ENCODE assay signal across 8 cellular contexts in the genomic region with DNA sequence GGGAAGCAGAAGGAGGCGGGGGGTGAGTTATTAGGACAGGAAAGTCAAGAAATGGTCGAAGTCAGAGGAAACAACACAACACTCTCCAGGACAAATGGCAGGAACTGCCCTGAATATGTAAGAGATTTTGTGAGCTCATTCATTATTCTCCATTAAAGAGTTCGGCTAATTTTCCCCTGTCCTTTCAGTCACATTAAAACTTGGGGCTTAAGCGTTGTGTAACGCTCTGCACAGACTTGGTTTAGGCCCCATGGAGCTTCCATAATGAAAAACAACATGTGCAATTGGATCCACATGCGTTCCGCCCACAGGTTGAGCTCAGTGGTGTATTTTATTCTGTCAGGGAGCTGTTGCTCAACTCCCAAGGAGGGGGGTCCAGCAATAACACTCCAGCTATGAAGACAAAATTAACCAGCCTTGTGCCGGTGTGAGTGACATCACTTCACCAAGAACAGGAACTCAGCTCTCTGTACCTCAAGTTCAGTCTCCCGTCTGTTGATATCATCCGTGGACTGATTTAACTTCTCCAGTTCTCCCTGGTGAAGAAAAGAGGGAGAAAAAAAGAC. TPM values are rescaled to one million over a fixed set of nuclear protein-coding genes. Genes with fewer than 3 reads are reported as not detected.
DNase-seq lines count a peak whose midpoint lies in the region; ATAC-seq and TF ChIP-seq lines count a peak whose summit lies in the region.

No MANE protein-coding gene starts in this region.

- no peak for TF ChIP-seq POLR2A in body of pancreas (IDR thresholded peaks at IDR 0.05)

- H3K27ac ChIP-seq in ACC112 (ENCODE audit: low read depth, low read length) (peak overlapping the region; percentile 58), body of pancreas (no peak overlapping the region)

- DNase-seq in body of pancreas (peak in 3 of 4 donors; percentile 18 to 35 (median 30)), midbrain (lab: John Stamatoyannopoulos, UW) (peak; percentile 11), putamen (ENCODE audit: low spot score) (no peak), SW480 (ENCODE audit: low spot score) (no peak)
- DNase-seq in stimulated activated CD4-positive, alpha-beta T cell treated with anti-CD3 and anti-CD28 coated beads, Interleukin-2, amount 100 ng/mL, for 24 hours, result no peak

- 80 to 83% methylated on average over 10 of the region's 10 CpGs for WGBS in body of pancreas, 2 donors

- ATAC-seq in body of pancreas (peak; percentile 9), GM19395 (IDR thresholded peaks at IDR 0.05; ENCODE audit: unreplicated experiment) (no peak)

- H3K4me1 ChIP-seq in ACC112 (ENCODE audit: control insufficient read depth, insufficient read depth, low read length, unreplicated experiment) (peaks cover 49% of the 10 kb centered on the region), body of pancreas (peaks cover 12% of the 10 kb centered on the region)

- TF ChIP-seq CTCF in body of pancreas (IDR thresholded peaks at IDR 0.05), result no peak

- H3K36me3 ChIP-seq in ACC112 (ENCODE audit: insufficient read depth, low read length) (peaks cover 8% of the 10 kb centered on the region; the same call in 1 of the 2 replicates), body of pancreas (replicated peaks in 1 of 2; ENCODE audit: insufficient read depth in 1 of 2, low read depth in 2 of 2) (no peaks in the 10 kb centered on the region)

- no peaks in the 10 kb centered on the region for H3K9me3 ChIP-seq in body of pancreas

- intact Hi-C loops in body of pancreas (cut with DNase I), result loop anchor here (10.0 kb wide), 1 partner anchor 55 kb away; no protein-coding TSS in a partner anchor

- TF ChIP-seq EP300 in Ishikawa (IDR thresholded peaks at IDR 0.05; ENCODE audit: borderline replicate concordance), result peak; percentile 79

- TF ChIP-seq RAD21 in Ishikawa (IDR thresholded peaks at IDR 0.05; ENCODE audit: low read depth), result no peak

- H3K27me3 ChIP-seq in ACC112 (ENCODE audit: insufficient read depth, low read length) (no peaks in the 10 kb centered on the region), body of pancreas (no peaks in the 10 kb centered on the region)

- peak overlapping the region; percentile 87 for H3K4me3 ChIP-seq in ACC112 (ENCODE audit: low read depth, low read length)
- no peak overlapping the region for H3K4me3 ChIP-seq in body of pancreas

- no peak overlapping the region for H2AFZ ChIP-seq in ACC112 (ENCODE audit: low read length, unreplicated experiment)

- H3K79me2 ChIP-seq in ACC112 (ENCODE audit: control insufficient read depth, insufficient read depth, low read length, unreplicated experiment), result peaks cover 23% of the 10 kb centered on the region

TF ChIP-seq in Ishikawa, 13 proteins besides CTCF, POLR2A, EP300 and RAD21:
- TF ChIP-seq, protein P1, sequence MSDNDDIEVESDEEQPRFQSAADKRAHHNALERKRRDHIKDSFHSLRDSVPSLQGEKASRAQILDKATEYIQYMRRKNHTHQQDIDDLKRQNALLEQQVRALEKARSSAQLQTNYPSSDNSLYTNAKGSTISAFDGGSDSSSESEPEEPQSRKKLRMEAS (IDR thresholded peaks at IDR 0.05), result peak; percentile 83
- TF ChIP-seq, protein P2, sequence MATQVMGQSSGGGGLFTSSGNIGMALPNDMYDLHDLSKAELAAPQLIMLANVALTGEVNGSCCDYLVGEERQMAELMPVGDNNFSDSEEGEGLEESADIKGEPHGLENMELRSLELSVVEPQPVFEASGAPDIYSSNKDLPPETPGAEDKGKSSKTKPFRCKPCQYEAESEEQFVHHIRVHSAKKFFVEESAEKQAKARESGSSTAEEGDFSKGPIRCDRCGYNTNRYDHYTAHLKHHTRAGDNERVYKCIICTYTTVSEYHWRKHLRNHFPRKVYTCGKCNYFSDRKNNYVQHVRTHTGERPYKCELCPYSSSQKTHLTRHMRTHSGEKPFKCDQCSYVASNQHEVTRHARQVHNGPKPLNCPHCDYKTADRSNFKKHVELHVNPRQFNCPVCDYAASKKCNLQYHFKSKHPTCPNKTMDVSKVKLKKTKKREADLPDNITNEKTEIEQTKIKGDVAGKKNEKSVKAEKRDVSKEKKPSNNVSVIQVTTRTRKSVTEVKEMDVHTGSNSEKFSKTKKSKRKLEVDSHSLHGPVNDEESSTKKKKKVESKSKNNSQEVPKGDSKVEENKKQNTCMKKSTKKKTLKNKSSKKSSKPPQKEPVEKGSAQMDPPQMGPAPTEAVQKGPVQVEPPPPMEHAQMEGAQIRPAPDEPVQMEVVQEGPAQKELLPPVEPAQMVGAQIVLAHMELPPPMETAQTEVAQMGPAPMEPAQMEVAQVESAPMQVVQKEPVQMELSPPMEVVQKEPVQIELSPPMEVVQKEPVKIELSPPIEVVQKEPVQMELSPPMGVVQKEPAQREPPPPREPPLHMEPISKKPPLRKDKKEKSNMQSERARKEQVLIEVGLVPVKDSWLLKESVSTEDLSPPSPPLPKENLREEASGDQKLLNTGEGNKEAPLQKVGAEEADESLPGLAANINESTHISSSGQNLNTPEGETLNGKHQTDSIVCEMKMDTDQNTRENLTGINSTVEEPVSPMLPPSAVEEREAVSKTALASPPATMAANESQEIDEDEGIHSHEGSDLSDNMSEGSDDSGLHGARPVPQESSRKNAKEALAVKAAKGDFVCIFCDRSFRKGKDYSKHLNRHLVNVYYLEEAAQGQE (IDR thresholded peaks at IDR 0.05; ENCODE audit: low read depth), result no peak
- TF ChIP-seq EGR1 (IDR thresholded peaks at IDR 0.05), result peak; percentile 90
- TF ChIP-seq NFIC (IDR thresholded peaks at IDR 0.05), result peak; percentile 43; the same call in 1 of the 2 replicates
- TF ChIP-seq YY1 (IDR thresholded peaks at IDR 0.05; ENCODE audit: low read depth), result peak; percentile 53; the same call in 1 of the 2 replicates
- no peak for TF ChIP-seq ZBTB7A (IDR thresholded peaks at IDR 0.05; ENCODE audit: low read depth)
- TF ChIP-seq FOXM1 (IDR thresholded peaks at IDR 0.05; ENCODE audit: borderline replicate concordance, low read depth), result no peak
- TF ChIP-seq TEAD4 (IDR thresholded peaks at IDR 0.05), result peak; percentile 72
- no peak for TF ChIP-seq TAF1 (IDR thresholded peaks at IDR 0.05; ENCODE audit: low read depth)
- TF ChIP-seq TCF12 (IDR thresholded peaks at IDR 0.05; ENCODE audit: low read depth), result peak; percentile 70
- TF ChIP-seq, protein P3, sequence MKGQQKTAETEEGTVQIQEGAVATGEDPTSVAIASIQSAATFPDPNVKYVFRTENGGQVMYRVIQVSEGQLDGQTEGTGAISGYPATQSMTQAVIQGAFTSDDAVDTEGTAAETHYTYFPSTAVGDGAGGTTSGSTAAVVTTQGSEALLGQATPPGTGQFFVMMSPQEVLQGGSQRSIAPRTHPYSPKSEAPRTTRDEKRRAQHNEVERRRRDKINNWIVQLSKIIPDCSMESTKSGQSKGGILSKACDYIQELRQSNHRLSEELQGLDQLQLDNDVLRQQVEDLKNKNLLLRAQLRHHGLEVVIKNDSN (IDR thresholded peaks at IDR 0.05), result peak; percentile 24; the same call in 1 of the 2 replicates
- peak; percentile 100 for TF ChIP-seq CEBPB (IDR thresholded peaks at IDR 0.05)
- TF ChIP-seq CREB1 (IDR thresholded peaks at IDR 0.05; ENCODE audit: low read depth), result no peak
TF ChIP-seq in Ishikawa: peak in this region for 8.

RNA-seq across cellular contexts. Expression of a gene that starts 2.3 kb away (rescaled TPM):
- 10 to 100 TPM; 13.7 to 21.8 TPM for total RNA-seq in body of pancreas

Comparison
In these comparisons a context has a peak if more than half of its experiments do, and no peak if none do; other contexts are left out.
1. DNase-seq: peak in body of pancreas (3 of 4) and midbrain (single experiment); none in putamen (single experiment), stimulated activated CD4-positive, alpha-beta T cell treated with anti-CD3 and anti-CD28 coated beads, Interleukin-2, amount 100 ng/mL, for 24 hours (0 of 2) and SW480 (single experiment).